Comparison of ENCODE assay signal across 11 cellular contexts in genomic region chr7:149713731-149714068, GRCh38. TPM values are rescaled to one million over a fixed set of nuclear protein-coding genes. Genes with fewer than 3 reads are reported as not detected.
DNase-seq lines count a peak whose midpoint lies in the region; ATAC-seq and TF ChIP-seq lines count a peak whose summit lies in the region.
"Had no signal": no experiment of that assay in that cellular context is flagged by ENCODE, and none has a peak within 500 bp of the region (broad histone marks: within the 10 kb centered on the region; RNA-seq: fewer than 3 reads in every experiment).

No MANE protein-coding gene starts in this region.

- H3K4me3 ChIP-seq in PC-3 (ENCODE audit: low read length), result no peak overlapping the region
- H3K4me3 ChIP-seq in epithelial cell of esophagus (ENCODE audit: low read length), result peak overlapping the region; percentile 60
- no peak overlapping the region for H3K4me3 ChIP-seq in parathyroid adenoma (ENCODE audit: low read depth, low read length)

- peak overlapping the region; percentile 86 for H3K4me3 Mint-ChIP-seq in CD4-positive, alpha-beta T cell

- H3K4me2 ChIP-seq in PC-3 (ENCODE audit: low read length), result peak overlapping the region; percentile 93; the same call in 1 of the 2 replicates
- peak overlapping the region; percentile 81 for H3K4me2 ChIP-seq in parathyroid adenoma (ENCODE audit: low read length)

- H3K79me2 ChIP-seq in PC-3 (ENCODE audit: low read length) (peaks cover 27% of the 10 kb centered on the region), parathyroid adenoma (no peaks in the 10 kb centered on the region)

- no peak overlapping the region for H3K27ac ChIP-seq in CD4-positive, alpha-beta T cell (ENCODE audit: low read depth, low read length)
- H3K27ac ChIP-seq in PC-3 (ENCODE audit: low read length) (no peak overlapping the region), parathyroid adenoma (no peak overlapping the region)

- H3K9ac ChIP-seq in PC-3 (ENCODE audit: low read length) (no peak overlapping the region), parathyroid adenoma (no peak overlapping the region)

- H3K9me3 ChIP-seq in CD4-positive, alpha-beta T cell (ENCODE audit: control insufficient read depth, low read length), result peaks cover 25% of the 10 kb centered on the region
- peaks cover 12% of the 10 kb centered on the region; the same call in 1 of the 2 replicates for H3K9me3 ChIP-seq in PC-3 (ENCODE audit: low read length)
- peaks cover 8% of the 10 kb centered on the region for H3K9me3 ChIP-seq in parathyroid adenoma (ENCODE audit: control insufficient read depth, low read length)

- peaks cover 9% of the 10 kb centered on the region for H3K4me1 ChIP-seq in PC-3 (ENCODE audit: insufficient read depth, low read length)
- peaks cover 7% of the 10 kb centered on the region for H3K4me1 ChIP-seq in parathyroid adenoma

- no peak for ATAC-seq in CD4-positive, alpha-beta T cell (ENCODE audit: poor library complexity)
- ATAC-seq in PC-3, result no peak
- no peak for ATAC-seq in HG02610 (IDR thresholded peaks at IDR 0.05; ENCODE audit: unreplicated experiment)

- no peak for TF ChIP-seq CTCF in CD4-positive, alpha-beta T cell (IDR thresholded peaks at IDR 0.05)
- TF ChIP-seq CTCF in PC-3 (conservative IDR thresholded peaks at IDR 0.05; ENCODE audit: low read depth, low read length) (no peak), epithelial cell of esophagus (IDR thresholded peaks at IDR 0.05; ENCODE audit: insufficient read depth, low read depth, low read length, missing control alignments) (no peak), parathyroid adenoma (IDR thresholded peaks at IDR 0.05) (no peak)

- CTCF ChIA-PET in CD4-positive, alpha-beta T cell (lab: Charles Lee), result interaction anchor here (1.7 kb wide), 1 partner anchor 89 kb away, joined by 7 read pairs; no protein-coding TSS in a partner anchor
- CTCF ChIA-PET in PC-3 (lab: Charles Lee), result no interaction called here

- H2AFZ ChIP-seq in PC-3 (ENCODE audit: low read length) (peak overlapping the region; percentile 91; the same call in 1 of the 2 replicates), parathyroid adenoma (peak overlapping the region; percentile 84)

- no peak for DNase-seq in CD4-positive, alpha-beta T cell
- DNase-seq in PC-3, result no peak
- DNase-seq in epithelial cell of esophagus (ENCODE audit: low read depth), result no peak
- no peak for DNase-seq in NCI-H1092 treated with DMSO at 0.1 percent for 48 hours (lab: John Stamatoyannopoulos, UW)
- no peak for DNase-seq in OCI-M2 (lab: John Stamatoyannopoulos, UW; ENCODE audit: unreplicated experiment)
- no peak for DNase-seq in inferior parietal cortex (ENCODE audit: extremely low spot score)
- DNase-seq: NCI-H2081; stimulated activated CD4-positive, alpha-beta T cell treated with anti-CD3 and anti-CD28 coated beads, Interleukin-15, amount 100 ng/mL, for 24 hours had no signal

- no peaks in the 10 kb centered on the region for H3K9me2 ChIP-seq in PC-3 (replicated peaks; ENCODE audit: low read length)

- no peak overlapping the region for H3K27ac Mint-ChIP-seq in CD4-positive, alpha-beta T cell

- POLR2A ChIA-PET in CD4-positive, alpha-beta T cell (lab: Charles Lee), result interaction anchor here (0.8 kb wide), 1 partner anchor 10 kb away, joined by 3 read pairs; no protein-coding TSS in a partner anchor
- POLR2A ChIA-PET in PC-3 (lab: Charles Lee; ENCODE audit: unreplicated experiment), result no interaction called here

- H3K36me3 Mint-ChIP-seq in CD4-positive, alpha-beta T cell (ENCODE audit: low read depth), result peaks cover 7% of the 10 kb centered on the region

- H3K4me1 Mint-ChIP-seq in CD4-positive, alpha-beta T cell (ENCODE audit: low read depth), result peaks cover 21% of the 10 kb centered on the region

- no peaks in the 10 kb centered on the region for H3F3A ChIP-seq in PC-3 (ENCODE audit: low read length, unreplicated experiment)

- no peaks in the 10 kb centered on the region for H3K27me3 ChIP-seq in CD4-positive, alpha-beta T cell (ENCODE audit: control insufficient read depth, insufficient read depth, low read length)
- no peaks in the 10 kb centered on the region for H3K27me3 ChIP-seq in PC-3 (ENCODE audit: low read length)
- no peaks in the 10 kb centered on the region for H3K27me3 ChIP-seq in parathyroid adenoma (ENCODE audit: control insufficient read depth, insufficient read depth, low read length)
- H3K27me3 ChIP-seq: adrenal gland had no signal

- H3K36me3 ChIP-seq in PC-3 (ENCODE audit: low read depth, low read length) (no peaks in the 10 kb centered on the region), parathyroid adenoma (ENCODE audit: control insufficient read depth, insufficient read depth, low read length) (no peaks in the 10 kb centered on the region)
- H3K36me3 ChIP-seq: adrenal gland had no signal

- peaks cover 10% of the 10 kb centered on the region for H3K9me3 Mint-ChIP-seq in CD4-positive, alpha-beta T cell

- H3K27me3 Mint-ChIP-seq in CD4-positive, alpha-beta T cell, result no peaks in the 10 kb centered on the region

- no peaks in the 10 kb centered on the region for H4K20me1 ChIP-seq in PC-3 (ENCODE audit: low read length)

- BruUV-seq in PC-3 (replicated peaks; lab: Mats Ljungman, UMichigan), result no TSS peak

- intact Hi-C loops in CD4-positive, alpha-beta T cell (cut with DNase I, micrococcal nuclease), result loop anchor here in 1 of 2 experiments (1.0 to 10.0 kb wide), 8 partner anchors 58 to 1369 kb away; partner anchors contain the start of genes CDK5, FASTK, REPIN1 and SLC4A2
- intact Hi-C loops in PC-3 (cut with micrococcal nuclease), result loop anchor here (2.0 kb wide), 2 partner anchors 29 to 89 kb away; no protein-coding TSS in a partner anchor

RNA-seq across cellular contexts. Expression of gene ZNF467, which starts 59.7 kb away (rescaled TPM):
- total RNA-seq in CD4-positive, alpha-beta T cell, result 1 to 10 TPM; 4.1 to 4.3 TPM
- total RNA-seq in PC-3 (2014; rRNA removed), result 4.1 and 6.3 TPM in 2 replicates
